1 cellular context compared by ENCODE assay signal in genomic region chr20:38297916-38298674, GRCh38.
TF ChIP-seq lines count a peak whose summit lies in the region.

No MANE protein-coding gene starts in this region.

TF ChIP-seq in liver, 16 proteins besides CTCF, POLR2A, EP300 and RAD21 (continued from another document):
- TF ChIP-seq, protein P1, sequence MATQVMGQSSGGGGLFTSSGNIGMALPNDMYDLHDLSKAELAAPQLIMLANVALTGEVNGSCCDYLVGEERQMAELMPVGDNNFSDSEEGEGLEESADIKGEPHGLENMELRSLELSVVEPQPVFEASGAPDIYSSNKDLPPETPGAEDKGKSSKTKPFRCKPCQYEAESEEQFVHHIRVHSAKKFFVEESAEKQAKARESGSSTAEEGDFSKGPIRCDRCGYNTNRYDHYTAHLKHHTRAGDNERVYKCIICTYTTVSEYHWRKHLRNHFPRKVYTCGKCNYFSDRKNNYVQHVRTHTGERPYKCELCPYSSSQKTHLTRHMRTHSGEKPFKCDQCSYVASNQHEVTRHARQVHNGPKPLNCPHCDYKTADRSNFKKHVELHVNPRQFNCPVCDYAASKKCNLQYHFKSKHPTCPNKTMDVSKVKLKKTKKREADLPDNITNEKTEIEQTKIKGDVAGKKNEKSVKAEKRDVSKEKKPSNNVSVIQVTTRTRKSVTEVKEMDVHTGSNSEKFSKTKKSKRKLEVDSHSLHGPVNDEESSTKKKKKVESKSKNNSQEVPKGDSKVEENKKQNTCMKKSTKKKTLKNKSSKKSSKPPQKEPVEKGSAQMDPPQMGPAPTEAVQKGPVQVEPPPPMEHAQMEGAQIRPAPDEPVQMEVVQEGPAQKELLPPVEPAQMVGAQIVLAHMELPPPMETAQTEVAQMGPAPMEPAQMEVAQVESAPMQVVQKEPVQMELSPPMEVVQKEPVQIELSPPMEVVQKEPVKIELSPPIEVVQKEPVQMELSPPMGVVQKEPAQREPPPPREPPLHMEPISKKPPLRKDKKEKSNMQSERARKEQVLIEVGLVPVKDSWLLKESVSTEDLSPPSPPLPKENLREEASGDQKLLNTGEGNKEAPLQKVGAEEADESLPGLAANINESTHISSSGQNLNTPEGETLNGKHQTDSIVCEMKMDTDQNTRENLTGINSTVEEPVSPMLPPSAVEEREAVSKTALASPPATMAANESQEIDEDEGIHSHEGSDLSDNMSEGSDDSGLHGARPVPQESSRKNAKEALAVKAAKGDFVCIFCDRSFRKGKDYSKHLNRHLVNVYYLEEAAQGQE (IDR thresholded peaks at IDR 0.05) = no peak
- TF ChIP-seq JUND (IDR thresholded peaks at IDR 0.05) (no peak), FOXA2 (IDR thresholded peaks at IDR 0.05) (no peak), GABPA (IDR thresholded peaks at IDR 0.05 in 1 of 2, conservative IDR thresholded peaks at IDR 0.05 in 1 of 2) (no peak), YY1 (IDR thresholded peaks at IDR 0.05) (no peak), HNF4A (conservative IDR thresholded peaks at IDR 0.05) (no peak), TAF1 (conservative IDR thresholded peaks at IDR 0.05) (no peak), SP1 (IDR thresholded peaks at IDR 0.05) (no peak), RXRA (IDR thresholded peaks at IDR 0.05) (no peak), NR2F2 (IDR thresholded peaks at IDR 0.05) (no peak), HNF4G (IDR thresholded peaks at IDR 0.05) (no peak), FOXA1 (IDR thresholded peaks at IDR 0.05) (no peak)
- TF ChIP-seq, protein P2, sequence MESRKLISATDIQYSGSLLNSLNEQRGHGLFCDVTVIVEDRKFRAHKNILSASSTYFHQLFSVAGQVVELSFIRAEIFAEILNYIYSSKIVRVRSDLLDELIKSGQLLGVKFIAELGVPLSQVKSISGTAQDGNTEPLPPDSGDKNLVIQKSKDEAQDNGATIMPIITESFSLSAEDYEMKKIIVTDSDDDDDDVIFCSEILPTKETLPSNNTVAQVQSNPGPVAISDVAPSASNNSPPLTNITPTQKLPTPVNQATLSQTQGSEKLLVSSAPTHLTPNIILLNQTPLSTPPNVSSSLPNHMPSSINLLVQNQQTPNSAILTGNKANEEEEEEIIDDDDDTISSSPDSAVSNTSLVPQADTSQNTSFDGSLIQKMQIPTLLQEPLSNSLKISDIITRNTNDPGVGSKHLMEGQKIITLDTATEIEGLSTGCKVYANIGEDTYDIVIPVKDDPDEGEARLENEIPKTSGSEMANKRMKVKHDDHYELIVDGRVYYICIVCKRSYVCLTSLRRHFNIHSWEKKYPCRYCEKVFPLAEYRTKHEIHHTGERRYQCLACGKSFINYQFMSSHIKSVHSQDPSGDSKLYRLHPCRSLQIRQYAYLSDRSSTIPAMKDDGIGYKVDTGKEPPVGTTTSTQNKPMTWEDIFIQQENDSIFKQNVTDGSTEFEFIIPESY (IDR thresholded peaks at IDR 0.05) = no peak
- TF ChIP-seq, protein P3, sequence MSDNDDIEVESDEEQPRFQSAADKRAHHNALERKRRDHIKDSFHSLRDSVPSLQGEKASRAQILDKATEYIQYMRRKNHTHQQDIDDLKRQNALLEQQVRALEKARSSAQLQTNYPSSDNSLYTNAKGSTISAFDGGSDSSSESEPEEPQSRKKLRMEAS (IDR thresholded peaks at IDR 0.05) = no peak
